ENCODE assay signal across 17 cellular contexts in genomic region chr11:126597041-126597440, GRCh38.
A peak's percentile ranks its signal among the peaks of the same experiment; 100 is the strongest.
DNase-seq lines count a peak whose midpoint lies in the region; ATAC-seq, FAIRE-seq and TF ChIP-seq lines count a peak whose summit lies in the region.
"Had no signal": no experiment of that assay in that cellular context is flagged by ENCODE, and none has a peak within 500 bp of the region (broad histone marks: within the 10 kb centered on the region; RNA-seq: fewer than 3 reads in every experiment).

No MANE protein-coding gene starts in this region.

- H2AK5ac ChIP-seq in neuronal stem cell (ENCODE audit: low read depth, low read length), result no peak overlapping the region

- H4K91ac ChIP-seq in neuronal stem cell (ENCODE audit: low read depth, low read length, poor library complexity), result no peak overlapping the region

- H3K4me1 Mint-ChIP-seq in GM23338, result peaks cover 27% of the 10 kb centered on the region
- H3K4me1 Mint-ChIP-seq in WTC11, result peaks cover 35% of the 10 kb centered on the region
- peaks cover 8% of the 10 kb centered on the region for H3K4me1 Mint-ChIP-seq in progenitor cell of endocrine pancreas (ENCODE audit: low read depth)
- H3K4me1 Mint-ChIP-seq: CD4-positive, alpha-beta memory T cell had no signal

- no CpG with 5 or more reads among the region's 10 CpGs for WGBS in neuronal stem cell (ENCODE audit: extremely low coverage in 2 of 2, insufficient read length in 2 of 2, insufficient replicate concordance in 1 of 2), 2 donors

- no peak overlapping the region for H2BK120ac ChIP-seq in neuronal stem cell (ENCODE audit: low read depth, low read length)

- CTCF ChIA-PET in WTC11 (lab: Charles Lee), result interaction anchor here (1.0 to 2.1 kb wide), 3 partner anchors 10 to 120 kb away, joined by 4 to 5 read pairs (median 5); no protein-coding TSS in a partner anchor

- FAIRE-seq in GM12892 (lab: Jason Lieb, UNC), result no peak
- FAIRE-seq: H54 had no signal

- no peak for TF ChIP-seq CTCF in GM23338 (conservative IDR thresholded peaks at IDR 0.05; ENCODE audit: low read depth in 2 of 2)
- TF ChIP-seq CTCF in WTC11 (IDR thresholded peaks at IDR 0.05), result no peak
- TF ChIP-seq CTCF in progenitor cell of endocrine pancreas (IDR thresholded peaks at IDR 0.05; ENCODE audit: unreplicated experiment), result no peak

- H3K4me1 ChIP-seq in GM23338 (ENCODE audit: insufficient read depth) (peaks cover 25% of the 10 kb centered on the region), neuronal stem cell (ENCODE audit: control insufficient read depth in 2 of 2, insufficient read depth in 1 of 2, low read depth in 1 of 2, low read length in 2 of 2) (peaks cover 11 to 31% of the 10 kb centered on the region in 2 donors)
- H3K4me1 ChIP-seq: BLaER1 had no signal

- H3K9me3 Mint-ChIP-seq in GM23338 (peaks cover 6% of the 10 kb centered on the region; the same call in 2 of the 3 replicates), WTC11 (peaks cover 13% of the 10 kb centered on the region), progenitor cell of endocrine pancreas (ENCODE audit: low read depth) (no peaks in the 10 kb centered on the region)

- no peak overlapping the region for H3K4ac ChIP-seq in neuronal stem cell (ENCODE audit: low read length)

- no peaks in the 10 kb centered on the region for H3K36me3 Mint-ChIP-seq in GM23338 (ENCODE audit: low read depth)
- peaks cover 10% of the 10 kb centered on the region for H3K36me3 Mint-ChIP-seq in WTC11
- H3K36me3 Mint-ChIP-seq in progenitor cell of endocrine pancreas (ENCODE audit: insufficient read depth), result no peaks in the 10 kb centered on the region
- H3K36me3 Mint-ChIP-seq: CD14-positive monocyte; CD4-positive, alpha-beta memory T cell had no signal

- no peak overlapping the region for H2BK15ac ChIP-seq in neuronal stem cell (ENCODE audit: low read length)

- H3K9ac ChIP-seq in neuronal stem cell (ENCODE audit: low read depth, low read length, poor library complexity), result no peak overlapping the region
- H3K9ac ChIP-seq: BLaER1, GM23248 had no signal

- ATAC-seq in GM23338, result peak; percentile 11; the same call in 2 of the 3 replicates
- peak; percentile 56 for ATAC-seq in WTC11

- H3K4me3 ChIP-seq in GM23338 (no peak overlapping the region), neuronal stem cell (ENCODE audit: low read length in 2 of 2) (no peak overlapping the region)
- H3K4me3 ChIP-seq: BLaER1, GM23248 had no signal

- POLR2A ChIA-PET in WTC11 (lab: Charles Lee), result no interaction called here

- DNase-seq in GM23338 (ENCODE audit: low spot score) (no peak), WTC11 (ENCODE audit: low spot score) (no peak), iPS-NIHi11 (ENCODE audit: low spot score) (peak; percentile 48), neuronal stem cell (ENCODE audit: low spot score) (no peak), progenitor cell of endocrine pancreas (ENCODE audit: low spot score, unreplicated experiment) (no peak), GM12892 (ENCODE audit: insufficient read length) (no peak), NCI-H1417 (lab: John Stamatoyannopoulos, UW) (no peak), DMS53 treated with DMSO at 0.1 percent for 48 hours (lab: John Stamatoyannopoulos, UW; ENCODE audit: unreplicated experiment) (no peak)
- DNase-seq: 8988T; CD4-positive, alpha-beta memory T cell; DMS153; DMS79 treated with DMSO at 0.1 percent for 48 hours; GF-D8; GM23248 had no signal

- no peak overlapping the region for H4K8ac ChIP-seq in neuronal stem cell (ENCODE audit: low read depth, low read length)

- no peak overlapping the region for H2BK12ac ChIP-seq in neuronal stem cell (ENCODE audit: low read length)

- no peaks in the 10 kb centered on the region for H3K79me1 ChIP-seq in neuronal stem cell (ENCODE audit: low read depth, low read length)

- no peak overlapping the region for H2BK5ac ChIP-seq in neuronal stem cell (ENCODE audit: low read length)

- peak overlapping the region; percentile 57 for H3K18ac ChIP-seq in neuronal stem cell (ENCODE audit: low read length)

- no peaks in the 10 kb centered on the region for H3K79me2 ChIP-seq in GM23338 (replicated peaks; ENCODE audit: insufficient read depth)

- peaks cover 0 to 2% of the 10 kb centered on the region in 2 donors for H3K9me3 ChIP-seq in neuronal stem cell (replicated peaks in 1 of 2; ENCODE audit: control insufficient read depth in 2 of 2, insufficient read depth in 1 of 2, low read depth in 1 of 2, low read length in 2 of 2)

- H4K20me1 ChIP-seq in GM23338 (replicated peaks; ENCODE audit: insufficient read depth), result no peaks in the 10 kb centered on the region
- H4K20me1 ChIP-seq: BLaER1 had no signal

- H2AFZ ChIP-seq in GM23338, result no peak overlapping the region
- no peak overlapping the region for H2AFZ ChIP-seq in neuronal stem cell (ENCODE audit: low read length)
- H2AFZ ChIP-seq: GM23248 had no signal

- H3K27ac Mint-ChIP-seq in GM23338, result no peak overlapping the region
- no peak overlapping the region for H3K27ac Mint-ChIP-seq in WTC11
- H3K27ac Mint-ChIP-seq in progenitor cell of endocrine pancreas, result no peak overlapping the region
- H3K27ac Mint-ChIP-seq: CD4-positive, alpha-beta memory T cell had no signal

- H3K4me2 ChIP-seq in GM23338, result no peak overlapping the region
- no peak overlapping the region for H3K4me2 ChIP-seq in neuronal stem cell (ENCODE audit: insufficient read depth, low read length, poor library complexity, severe bottlenecking)
- H3K4me2 ChIP-seq: BLaER1 had no signal

- no peak for TF ChIP-seq POLR2A in GM12892 (IDR thresholded peaks at IDR 0.05; ENCODE audit: low read depth, low read length)

- H3K23ac ChIP-seq in neuronal stem cell (ENCODE audit: low read depth, low read length, poor library complexity), result no peak overlapping the region

- H3K27me3 Mint-ChIP-seq in GM23338 (ENCODE audit: insufficient read depth, low read depth, poor library complexity) (peaks cover 13% of the 10 kb centered on the region), WTC11 (ENCODE audit: low read depth) (no peaks in the 10 kb centered on the region), progenitor cell of endocrine pancreas (peaks cover 84% of the 10 kb centered on the region)

- H3K27me3 ChIP-seq in GM23338 (ENCODE audit: insufficient read depth) (no peaks in the 10 kb centered on the region), neuronal stem cell (ENCODE audit: control insufficient read depth in 3 of 3, insufficient read depth in 3 of 3, low read depth in 1 of 3, low read length in 3 of 3) (peaks cover 0 to 22% (median 0%) of the 10 kb centered on the region in 3 experiments)
- H3K27me3 ChIP-seq: BLaER1 had no signal

- no peak overlapping the region for H3K27ac ChIP-seq in GM23338 (ENCODE audit: low read depth)
- H3K27ac ChIP-seq in neuronal stem cell (replicated peaks; ENCODE audit: low read length), result no peak overlapping the region
- H3K27ac ChIP-seq: BLaER1, GM23248 had no signal

- H3K4me3 Mint-ChIP-seq in GM23338, result no peak overlapping the region
- no peak overlapping the region for H3K4me3 Mint-ChIP-seq in WTC11
- H3K4me3 Mint-ChIP-seq in progenitor cell of endocrine pancreas (ENCODE audit: low read depth), result no peak overlapping the region
- H3K4me3 Mint-ChIP-seq: CD14-positive monocyte; CD4-positive, alpha-beta memory T cell had no signal

- H3F3A ChIP-seq in GM23338 (replicated peaks; ENCODE audit: low read depth), result no peaks in the 10 kb centered on the region

- H3K9me2 ChIP-seq in GM23338 (ENCODE audit: insufficient read depth), result no peaks in the 10 kb centered on the region; the same call in 1 of the 2 replicates

- no peak overlapping the region for H3K14ac ChIP-seq in neuronal stem cell (ENCODE audit: low read length)

- H3K36me3 ChIP-seq in GM23338 (ENCODE audit: insufficient read depth) (no peaks in the 10 kb centered on the region), neuronal stem cell (replicated peaks in 1 of 2; ENCODE audit: control insufficient read depth in 2 of 2, insufficient read depth in 2 of 2, low read length in 2 of 2) (no peaks in the 10 kb centered on the region)
- H3K36me3 ChIP-seq: BLaER1 had no signal

TF ChIP-seq in GM23338, 12 proteins besides CTCF, POLR2A, EP300 and RAD21:
- TF ChIP-seq CREB1 (CRISPR knock-in tag; IDR thresholded peaks at IDR 0.05; ENCODE audit: low read depth) (no peak), ETS1 (IDR thresholded peaks at IDR 0.05) (no peak), JUNB (IDR thresholded peaks at IDR 0.05; ENCODE audit: unreplicated experiment) (no peak)

TF ChIP-seq in WTC11, 78 proteins besides CTCF, POLR2A, EP300 and RAD21 (continues in another document):
- TF ChIP-seq ZNF219 (CRISPR knock-in tag; IDR thresholded peaks at IDR 0.05; ENCODE audit: borderline replicate concordance) (no peak), ARID4B (CRISPR knock-in tag; IDR thresholded peaks at IDR 0.05; ENCODE audit: borderline replicate concordance) (no peak)
